7 cellular contexts compared by ENCODE assay signal in genomic region chr12:19836456-19836855, GRCh38.
"Had no signal": no experiment of that assay in that cellular context is flagged by ENCODE, and none has a peak within 500 bp of the region (broad histone marks: within the 10 kb centered on the region; RNA-seq: fewer than 3 reads in every experiment).

No MANE protein-coding gene starts in this region.

- ATAC-seq: HepG2, K562 had no signal

- FAIRE-seq: HepG2, HTR-8/SVneo, K562 had no signal

- DNase-seq: IMR-90, KBM-7, KG1 had no signal

- H3K4me3 ChIP-seq: K562 had no signal

- H3K27ac ChIP-seq: HL-60 had no signal
